Comparison of ENCODE assay signal across 8 cellular contexts in genomic region chr2:169452080-169452479, GRCh38. TPM values are rescaled to one million over a fixed set of nuclear protein-coding genes. Genes with fewer than 3 reads are reported as not detected.
A peak's percentile ranks its signal among the peaks of the same experiment; 100 is the strongest.
DNase-seq lines count a peak whose midpoint lies in the region; ATAC-seq and TF ChIP-seq lines count a peak whose summit lies in the region.

No MANE protein-coding gene starts in this region.

- H3K4me3 ChIP-seq in Jurkat, Clone E6-1 (ENCODE audit: low read length), result no peak overlapping the region
- no peak overlapping the region for H3K4me3 ChIP-seq in RWPE2 (ENCODE audit: severe bottlenecking)
- H3K4me3 ChIP-seq in tibial nerve, result no peak overlapping the region

- H3K27me3 ChIP-seq in RWPE2 (ENCODE audit: insufficient read depth, poor library complexity, severe bottlenecking) (no peaks in the 10 kb centered on the region), tibial nerve (no peaks in the 10 kb centered on the region)

- no peak overlapping the region for H3K27ac ChIP-seq in RWPE2 (ENCODE audit: poor library complexity, severe bottlenecking)
- no peak overlapping the region for H3K27ac ChIP-seq in tibial nerve

- H3K9me3 ChIP-seq in RWPE2 (ENCODE audit: severe bottlenecking), result no peaks in the 10 kb centered on the region
- H3K9me3 ChIP-seq in tibial nerve, result no peaks in the 10 kb centered on the region

- DNase-seq in D341Med (ENCODE audit: low spot score) (peak; percentile 58), RWPE2 (ENCODE audit: low spot score) (no peak), globus pallidus (ENCODE audit: low spot score) (peak; percentile 20), type B pancreatic cell (ENCODE audit: extremely low spot score, unreplicated experiment) (no peak), tibial nerve (ENCODE audit: low spot score in 2 of 2) (no peak)
- peak; percentile 53 for DNase-seq in Jurkat, Clone E6-1 (ENCODE audit: low read depth, low spot score)
- DNase-seq in effector CD8-positive, alpha-beta T cell (lab: John Stamatoyannopoulos, UW), result no peak

- H3K27me3 Mint-ChIP-seq in type B pancreatic cell, result no peaks in the 10 kb centered on the region

- no peaks in the 10 kb centered on the region for H3K9me3 Mint-ChIP-seq in type B pancreatic cell

- ATAC-seq in RWPE2 (ENCODE audit: low read depth) (peak; percentile 70; the same call in 2 of the 3 replicates), GM21576 (IDR thresholded peaks at IDR 0.05; ENCODE audit: unreplicated experiment) (no peak)

- no peak overlapping the region for H3K27ac Mint-ChIP-seq in type B pancreatic cell

- no peaks in the 10 kb centered on the region for H3K36me3 Mint-ChIP-seq in type B pancreatic cell

- no peak for TF ChIP-seq POLR2A in tibial nerve (IDR thresholded peaks at IDR 0.05)

- H3K4me1 ChIP-seq in RWPE2 (ENCODE audit: insufficient read depth, poor library complexity, severe bottlenecking) (no peaks in the 10 kb centered on the region), tibial nerve (no peaks in the 10 kb centered on the region)

- no peaks in the 10 kb centered on the region for H3K4me1 Mint-ChIP-seq in type B pancreatic cell (ENCODE audit: unreplicated experiment)

- TF ChIP-seq CTCF in RWPE2 (IDR thresholded peaks at IDR 0.05; ENCODE audit: poor library complexity, severe bottlenecking) (peak; percentile 71), type B pancreatic cell (conservative IDR thresholded peaks at IDR 0.05) (peak; percentile 83), tibial nerve (IDR thresholded peaks at IDR 0.05) (peak in 1 of 5 experiments; percentile 33)

- H3K4me3 Mint-ChIP-seq in type B pancreatic cell, result no peak overlapping the region

- no peak for TF ChIP-seq EP300 in tibial nerve (IDR thresholded peaks at IDR 0.05)

- H3K36me3 ChIP-seq in RWPE2 (ENCODE audit: low read depth) (no peaks in the 10 kb centered on the region), tibial nerve (no peaks in the 10 kb centered on the region)

RNA-seq across cellular contexts. Expression of gene BBS5, which starts 27.2 kb away (rescaled TPM):
- 3.8 TPM for polyA plus RNA-seq in Jurkat, Clone E6-1 (2012; ENCODE audit: insufficient read depth, insufficient read length)
- total RNA-seq in type B pancreatic cell (ENCODE audit: low replicate concordance) (5.0 and 11.2 TPM in 2 replicates), tibial nerve (10 to 100 TPM; 14.4 to 21.6 (median 18.8) TPM)

RNA-seq across cellular contexts. Expression of gene KLHL41, which starts 57.4 kb away (rescaled TPM):
- not detected for polyA plus RNA-seq in Jurkat, Clone E6-1 (2012; ENCODE audit: insufficient read depth, insufficient read length)
- total RNA-seq in type B pancreatic cell (ENCODE audit: low replicate concordance) (0.38 and 4.6 TPM in 2 replicates), tibial nerve (1 to 10 TPM in 3 of 4 donors, under 1 TPM in 1; 0.90 to 2.3 (median 1.7) TPM)

Comparison
In these comparisons a context has a peak if more than half of its experiments do, and no peak if none do; other contexts are left out.
1. DNase-seq: peak in D341Med (single experiment), Jurkat, Clone E6-1 (single experiment) and globus pallidus (single experiment); none in RWPE2 (single experiment), type B pancreatic cell (single experiment), effector CD8-positive, alpha-beta T cell (single experiment) and tibial nerve (0 of 2).